ENCODE assay signal across 8 cellular contexts in genomic region chr2:41782306-41783158, GRCh38.
A peak's percentile ranks its signal among the peaks of the same experiment; 100 is the strongest.
DNase-seq lines count a peak whose midpoint lies in the region; ATAC-seq and TF ChIP-seq lines count a peak whose summit lies in the region.

No MANE protein-coding gene starts in this region.

- TF ChIP-seq EP300 in sigmoid colon (IDR thresholded peaks at IDR 0.05): no peak

- no peak overlapping the region for H3K4me2 ChIP-seq in HCT116 (ENCODE audit: low read length)

- no peaks in the 10 kb centered on the region for H3K9me2 ChIP-seq in HCT116 (ENCODE audit: insufficient read depth)

- ATAC-seq in HCT116: peak; percentile 72
- no peak for ATAC-seq in HG03521 (IDR thresholded peaks at IDR 0.05; ENCODE audit: unreplicated experiment)

- H2AFZ ChIP-seq in HCT116 (ENCODE audit: low read depth, low read length, poor library complexity, severe bottlenecking): no peak overlapping the region

- intact Hi-C loops in HCT116 (cut with micrococcal nuclease) (loop anchor here (1.0 to 10.0 kb wide), 5 partner anchors 368 to 1948 kb away; no protein-coding TSS in a partner anchor), sigmoid colon (cut with DNase I) (loop anchor here (5.0 kb wide), 1 partner anchor 1870 kb away; no protein-coding TSS in a partner anchor)

- no peaks in the 10 kb centered on the region for H3K79me2 ChIP-seq in HCT116 (ENCODE audit: insufficient read depth, low read length)

- CTCF ChIA-PET in HCT116 (lab: Charles Lee): no interaction called here

- POLR2A ChIA-PET in HCT116 (lab: Charles Lee): no interaction called here

- H3K4me1 ChIP-seq in HCT116 (ENCODE audit: control insufficient read depth in 1 of 2, insufficient read depth in 2 of 2, low read length in 2 of 2) (no peaks in the 10 kb centered on the region), sigmoid colon (no peaks in the 10 kb centered on the region)

- DNase-seq in activated effector memory CD4-positive, alpha-beta T cell treated with anti-CD3 and anti-CD28 coated beads, Interleukin-2, amount 50 U/mL, for 16 hours: peak; percentile 63
- no peak for DNase-seq in activated effector memory CD4-positive, alpha-beta T cell treated with Interleukin-2 at 50 U/mL for 16 hours
- peak; percentile 24 for DNase-seq in HCT116 (ENCODE audit: low read depth, low spot score)
- peak; percentile 9 for DNase-seq in NCI-H2171 (lab: John Stamatoyannopoulos, UW)
- DNase-seq in activated T-cell treated with anti-CD3 and anti-CD28 coated beads, Interleukin-2, amount 50 U/mL, for 1 hour: peak; percentile 20
- DNase-seq in glomerular visceral epithelial cell (ENCODE audit: extremely low spot score): peak; percentile 39
- no peak for DNase-seq in sigmoid colon

- RAD21 ChIA-PET in HCT116 (lab: Charles Lee; ENCODE audit: low non-redundant PET in 1 of 2, low total read pairs in 2 of 2, uncharacterized antibody in 2 of 2, unreplicated experiment in 2 of 2): no interaction called here

- TF ChIP-seq CTCF in HCT116 (IDR thresholded peaks at IDR 0.05 in 2 of 3, conservative IDR thresholded peaks at IDR 0.05 in 1 of 3; ENCODE audit: borderline replicate concordance in 1 of 3, insufficient read depth in 1 of 3, low read depth in 2 of 3, low read length in 2 of 3): peak; percentile 57 to 87 (median 68); a peak in 5 of 6 replicates
- TF ChIP-seq CTCF in sigmoid colon (IDR thresholded peaks at IDR 0.05): peak; percentile 35 to 77 (median 70)

- peak; percentile 82 for TF ChIP-seq RAD21 in HCT116 (IDR thresholded peaks at IDR 0.05; ENCODE audit: low read depth)

- H3K36me3 ChIP-seq in HCT116 (ENCODE audit: control insufficient read depth in 1 of 2, insufficient read depth in 2 of 2, low read length in 2 of 2) (no peaks in the 10 kb centered on the region), sigmoid colon (no peaks in the 10 kb centered on the region)

- H3K4me3 ChIP-seq in HCT116 (replicated peaks in 1 of 2; ENCODE audit: low read depth in 1 of 2, low read length in 2 of 2) (no peak overlapping the region), sigmoid colon (no peak overlapping the region)

- H3K9me3 ChIP-seq in HCT116 (ENCODE audit: control insufficient read depth in 1 of 2, insufficient read depth in 1 of 2, low read depth in 1 of 2, low read length in 2 of 2) (no peaks in the 10 kb centered on the region), sigmoid colon (no peaks in the 10 kb centered on the region)

- no peaks in the 10 kb centered on the region for H4K20me1 ChIP-seq in HCT116 (ENCODE audit: insufficient read depth)

- H3K9ac ChIP-seq in HCT116 (ENCODE audit: low read length): no peak overlapping the region

- no TSS peak for BruUV-seq in HCT116 (replicated peaks; lab: Mats Ljungman, UMichigan)

- WGBS in sigmoid colon, 2 donors: 12 to 39% methylated on average over 6 of the region's 6 CpGs

- H3K27ac ChIP-seq in HCT116 (ENCODE audit: low read depth, low read length) (no peak overlapping the region), sigmoid colon (no peak overlapping the region)

- H3K27me3 ChIP-seq in HCT116 (ENCODE audit: insufficient read depth, low read length) (peaks cover 9% of the 10 kb centered on the region; the same call in 1 of the 2 replicates), sigmoid colon (no peaks in the 10 kb centered on the region)

- no peak for TF ChIP-seq POLR2A in HCT116 (IDR thresholded peaks at IDR 0.05; ENCODE audit: borderline replicate concordance, extremely low read depth, insufficient read depth, insufficient read length)
- TF ChIP-seq POLR2A in sigmoid colon (IDR thresholded peaks at IDR 0.05): no peak

TF ChIP-seq in HCT116, 20 proteins besides CTCF, POLR2A, EP300 and RAD21:
- TF ChIP-seq POLR2AphosphoS5 (IDR thresholded peaks at IDR 0.05; ENCODE audit: low read depth, low read length): no peak
- TF ChIP-seq SRF (IDR thresholded peaks at IDR 0.05; ENCODE audit: low read depth): no peak
- no peak for TF ChIP-seq ZBTB33 (IDR thresholded peaks at IDR 0.05; ENCODE audit: extremely low read depth, insufficient replicate concordance, low read length)
- no peak for TF ChIP-seq ZNF274 (IDR thresholded peaks at IDR 0.05; ENCODE audit: low read depth, low read length)
- no peak for TF ChIP-seq ZFX (IDR thresholded peaks at IDR 0.05)
- TF ChIP-seq TCF7L2 (IDR thresholded peaks at IDR 0.05; ENCODE audit: borderline replicate concordance, extremely low read depth, insufficient read depth, insufficient read length): no peak
- no peak for TF ChIP-seq EGR1 (IDR thresholded peaks at IDR 0.05; ENCODE audit: low read depth)
- TF ChIP-seq ELF1 (IDR thresholded peaks at IDR 0.05; ENCODE audit: borderline replicate concordance, low read depth): no peak
- no peak for TF ChIP-seq EZH2phosphoT487 (IDR thresholded peaks at IDR 0.05; ENCODE audit: borderline replicate concordance)
- TF ChIP-seq FOSL1 (IDR thresholded peaks at IDR 0.05; ENCODE audit: low read depth): no peak
- no peak for TF ChIP-seq YY1 (IDR thresholded peaks at IDR 0.05; ENCODE audit: extremely low read depth, insufficient replicate concordance, low read depth, low read length)
- TF ChIP-seq CEBPB (IDR thresholded peaks at IDR 0.05; ENCODE audit: low read depth): no peak

Comparison
In these comparisons a context has a peak if more than half of its experiments do, and no peak if none do; other contexts are left out.
1. DNase-seq: peak in activated effector memory CD4-positive, alpha-beta T cell treated with anti-CD3 and anti-CD28 coated beads, Interleukin-2, amount 50 U/mL, for 16 hours (single experiment), HCT116 (single experiment), NCI-H2171 (single experiment), activated T-cell treated with anti-CD3 and anti-CD28 coated beads, Interleukin-2, amount 50 U/mL, for 1 hour (single experiment) and glomerular visceral epithelial cell (single experiment); none in activated effector memory CD4-positive, alpha-beta T cell treated with Interleukin-2 at 50 U/mL for 16 hours (single experiment) and sigmoid colon (single experiment).